15 cellular contexts compared by ENCODE assay signal in genomic region chr9:20740304-20740703, GRCh38. TPM values are rescaled to one million over a fixed set of nuclear protein-coding genes. Genes with fewer than 3 reads are reported as not detected.
A peak's percentile ranks its signal among the peaks of the same experiment; 100 is the strongest.
DNase-seq lines count a peak whose midpoint lies in the region; ATAC-seq and TF ChIP-seq lines count a peak whose summit lies in the region.
"Had no signal": no experiment of that assay in that cellular context is flagged by ENCODE, and none has a peak within 500 bp of the region (broad histone marks: within the 10 kb centered on the region; RNA-seq: fewer than 3 reads in every experiment).

No MANE protein-coding gene starts in this region.

- peaks cover 23% of the 10 kb centered on the region for H3K36me3 Mint-ChIP-seq in activated CD8-positive, alpha-beta T cell treated with anti-CD3 and anti-CD28 coated beads, Interleukin-2, amount 10 ng/mL, durations not matched to agents 7 days and 5 days (ENCODE audit: low read depth)
- peaks cover 22% of the 10 kb centered on the region for H3K36me3 Mint-ChIP-seq in activated CD8-positive, alpha-beta T cell treated with anti-CD3 and anti-CD28 coated beads for 36 hours (ENCODE audit: low read depth)
- H3K36me3 Mint-ChIP-seq in natural killer cell = no peaks in the 10 kb centered on the region
- H3K36me3 Mint-ChIP-seq in natural killer cell treated with Interleukin-12 subunit alpha and Interleukin-12 subunit beta and Interleukin-15 and Interleukin-18, amount 100 ng/mL, for 72 hours = no peaks in the 10 kb centered on the region
- peaks cover 5% of the 10 kb centered on the region for H3K36me3 Mint-ChIP-seq in effector memory CD8-positive, alpha-beta T cell (ENCODE audit: insufficient read depth)

- POLR2A ChIA-PET in activated CD8-positive, alpha-beta T cell treated with anti-CD3 and anti-CD28 coated beads, Interleukin-2, amount 10 ng/mL, durations not matched to agents 7 days and 5 days (lab: Charles Lee) = no interaction called here
- POLR2A ChIA-PET in activated CD8-positive, alpha-beta T cell treated with anti-CD3 and anti-CD28 coated beads for 36 hours (lab: Charles Lee) = no interaction called here

- H3K27ac ChIP-seq in vagina = no peak overlapping the region
- H3K27ac ChIP-seq: 22Rv1 had no signal

- H3K27me3 ChIP-seq in vagina = no peaks in the 10 kb centered on the region

- peak; percentile 30 for ATAC-seq in activated CD8-positive, alpha-beta T cell treated with anti-CD3 and anti-CD28 coated beads, Interleukin-2, amount 10 ng/mL, durations not matched to agents 7 days and 5 days
- ATAC-seq in activated CD8-positive, alpha-beta T cell treated with anti-CD3 and anti-CD28 coated beads for 36 hours = no peak
- peak in 2 of 3 donors; percentile 49 to 75 for ATAC-seq in natural killer cell
- ATAC-seq in natural killer cell treated with Interleukin-12 subunit alpha and Interleukin-12 subunit beta and Interleukin-15 and Interleukin-18, amount 100 ng/mL, for 72 hours = no peak
- peak; percentile 60 for ATAC-seq in effector memory CD8-positive, alpha-beta T cell (replicated peaks)
- ATAC-seq: GM12878 had no signal

- peaks cover 13% of the 10 kb centered on the region for H3K4me1 Mint-ChIP-seq in activated CD8-positive, alpha-beta T cell treated with anti-CD3 and anti-CD28 coated beads, Interleukin-2, amount 10 ng/mL, durations not matched to agents 7 days and 5 days (ENCODE audit: low read depth)
- peaks cover 20% of the 10 kb centered on the region for H3K4me1 Mint-ChIP-seq in activated CD8-positive, alpha-beta T cell treated with anti-CD3 and anti-CD28 coated beads for 36 hours (ENCODE audit: low read depth)
- peaks cover 9 to 15% of the 10 kb centered on the region in 2 donors for H3K4me1 Mint-ChIP-seq in natural killer cell
- H3K4me1 Mint-ChIP-seq in natural killer cell treated with Interleukin-12 subunit alpha and Interleukin-12 subunit beta and Interleukin-15 and Interleukin-18, amount 100 ng/mL, for 72 hours (ENCODE audit: low read depth in 2 of 2) = peaks cover 11 to 12% of the 10 kb centered on the region in 2 donors
- H3K4me1 Mint-ChIP-seq in effector memory CD8-positive, alpha-beta T cell (ENCODE audit: low read depth in 2 of 2) = peaks cover 10 to 15% of the 10 kb centered on the region in 2 donors

- H3K4me3 Mint-ChIP-seq in activated CD8-positive, alpha-beta T cell treated with anti-CD3 and anti-CD28 coated beads, Interleukin-2, amount 10 ng/mL, durations not matched to agents 7 days and 5 days = no peak overlapping the region
- H3K4me3 Mint-ChIP-seq in activated CD8-positive, alpha-beta T cell treated with anti-CD3 and anti-CD28 coated beads for 36 hours = no peak overlapping the region
- H3K4me3 Mint-ChIP-seq in natural killer cell = no peak overlapping the region
- H3K4me3 Mint-ChIP-seq in natural killer cell treated with Interleukin-12 subunit alpha and Interleukin-12 subunit beta and Interleukin-15 and Interleukin-18, amount 100 ng/mL, for 72 hours = no peak overlapping the region
- no peak overlapping the region for H3K4me3 Mint-ChIP-seq in effector memory CD8-positive, alpha-beta T cell
- H3K4me3 Mint-ChIP-seq: CD14-positive monocyte, HFFc6 had no signal

- CTCF ChIA-PET in activated CD8-positive, alpha-beta T cell treated with anti-CD3 and anti-CD28 coated beads, Interleukin-2, amount 10 ng/mL, durations not matched to agents 7 days and 5 days (lab: Charles Lee) = interaction anchor here (0.6 kb wide), 1 partner anchor 194 kb away, joined by 3 read pairs; no protein-coding TSS in a partner anchor
- CTCF ChIA-PET in activated CD8-positive, alpha-beta T cell treated with anti-CD3 and anti-CD28 coated beads for 36 hours (lab: Charles Lee) = no interaction called here

- intact Hi-C loops in activated CD8-positive, alpha-beta T cell treated with anti-CD3 and anti-CD28 coated beads for 36 hours (cut with micrococcal nuclease) = no loop called here
- intact Hi-C loops in natural killer cell (cut with micrococcal nuclease) = no loop called here
- intact Hi-C loops in vagina (cut with DNase I) = no loop called here

- TF ChIP-seq POLR2A in vagina (IDR thresholded peaks at IDR 0.05) = no peak

- H3K9me3 ChIP-seq in vagina = no peaks in the 10 kb centered on the region

- DNase-seq in activated CD8-positive, alpha-beta T cell treated with anti-CD3 and anti-CD28 coated beads, Interleukin-2, amount 10 ng/mL, durations not matched to agents 7 days and 5 days = no peak
- no peak for DNase-seq in activated CD8-positive, alpha-beta T cell treated with anti-CD3 and anti-CD28 coated beads for 36 hours
- no peak for DNase-seq in natural killer cell
- DNase-seq in natural killer cell treated with Interleukin-12 subunit alpha and Interleukin-12 subunit beta and Interleukin-15 and Interleukin-18, amount 100 ng/mL, for 72 hours (ENCODE audit: low spot score) = no peak
- no peak for DNase-seq in effector memory CD8-positive, alpha-beta T cell
- DNase-seq in NCI-H2081 treated with DMSO at 0.1 percent for 48 hours (lab: John Stamatoyannopoulos, UW) = no peak
- no peak for DNase-seq in vagina (ENCODE audit: extremely low spot score in 2 of 2)
- DNase-seq in NCI-H82 (lab: John Stamatoyannopoulos, UW) = no peak
- DNase-seq: Calu3, DMS79, HCEC 1CT, HFFc6 had no signal

- no peak overlapping the region for H3K4me3 ChIP-seq in vagina
- H3K4me3 ChIP-seq: GM12878 had no signal

- no peak for TF ChIP-seq CTCF in activated CD8-positive, alpha-beta T cell treated with anti-CD3 and anti-CD28 coated beads for 36 hours (IDR thresholded peaks at IDR 0.05)
- no peak for TF ChIP-seq CTCF in natural killer cell (IDR thresholded peaks at IDR 0.05)
- no peak for TF ChIP-seq CTCF in vagina (IDR thresholded peaks at IDR 0.05)

- no peaks in the 10 kb centered on the region for H3K9me3 Mint-ChIP-seq in activated CD8-positive, alpha-beta T cell treated with anti-CD3 and anti-CD28 coated beads, Interleukin-2, amount 10 ng/mL, durations not matched to agents 7 days and 5 days (ENCODE audit: insufficient read depth)
- H3K9me3 Mint-ChIP-seq in activated CD8-positive, alpha-beta T cell treated with anti-CD3 and anti-CD28 coated beads for 36 hours = no peaks in the 10 kb centered on the region
- no peaks in the 10 kb centered on the region for H3K9me3 Mint-ChIP-seq in natural killer cell
- H3K9me3 Mint-ChIP-seq in natural killer cell treated with Interleukin-12 subunit alpha and Interleukin-12 subunit beta and Interleukin-15 and Interleukin-18, amount 100 ng/mL, for 72 hours = no peaks in the 10 kb centered on the region
- no peaks in the 10 kb centered on the region for H3K9me3 Mint-ChIP-seq in effector memory CD8-positive, alpha-beta T cell
- H3K9me3 Mint-ChIP-seq: CD14-positive monocyte, HFFc6 had no signal

- H3K27ac Mint-ChIP-seq in activated CD8-positive, alpha-beta T cell treated with anti-CD3 and anti-CD28 coated beads, Interleukin-2, amount 10 ng/mL, durations not matched to agents 7 days and 5 days = peak overlapping the region; percentile 67
- H3K27ac Mint-ChIP-seq in activated CD8-positive, alpha-beta T cell treated with anti-CD3 and anti-CD28 coated beads for 36 hours = no peak overlapping the region
- peak overlapping the region; percentile 3 to 33 for H3K27ac Mint-ChIP-seq in natural killer cell
- H3K27ac Mint-ChIP-seq in natural killer cell treated with Interleukin-12 subunit alpha and Interleukin-12 subunit beta and Interleukin-15 and Interleukin-18, amount 100 ng/mL, for 72 hours = peak overlapping the region in 1 of 2 donors; percentile 61
- H3K27ac Mint-ChIP-seq in effector memory CD8-positive, alpha-beta T cell = peak overlapping the region in 1 of 2 donors; percentile 45
- H3K27ac Mint-ChIP-seq: HFFc6 had no signal

- peaks cover 0 to 3% of the 10 kb centered on the region in 2 donors for H3K36me3 ChIP-seq in vagina

- peaks cover 4% of the 10 kb centered on the region for H3K4me1 ChIP-seq in vagina

- H3K27me3 Mint-ChIP-seq in activated CD8-positive, alpha-beta T cell treated with anti-CD3 and anti-CD28 coated beads, Interleukin-2, amount 10 ng/mL, durations not matched to agents 7 days and 5 days (ENCODE audit: low read depth) = no peaks in the 10 kb centered on the region
- no peaks in the 10 kb centered on the region for H3K27me3 Mint-ChIP-seq in activated CD8-positive, alpha-beta T cell treated with anti-CD3 and anti-CD28 coated beads for 36 hours
- H3K27me3 Mint-ChIP-seq in natural killer cell (ENCODE audit: low read depth in 2 of 2) = no peaks in the 10 kb centered on the region
- H3K27me3 Mint-ChIP-seq in natural killer cell treated with Interleukin-12 subunit alpha and Interleukin-12 subunit beta and Interleukin-15 and Interleukin-18, amount 100 ng/mL, for 72 hours = no peaks in the 10 kb centered on the region
- H3K27me3 Mint-ChIP-seq in effector memory CD8-positive, alpha-beta T cell = no peaks in the 10 kb centered on the region

RNA-seq across cellular contexts. Expression of gene FOCAD, which starts 56.2 kb away (rescaled TPM):
- 10 to 100 TPM; 31.5 to 32.8 TPM for total RNA-seq in activated CD8-positive, alpha-beta T cell treated with anti-CD3 and anti-CD28 coated beads, Interleukin-2, amount 10 ng/mL, durations not matched to agents 7 days and 5 days
- 10 to 100 TPM; 37.3 to 42.8 TPM for total RNA-seq in activated CD8-positive, alpha-beta T cell treated with anti-CD3 and anti-CD28 coated beads for 36 hours
- total RNA-seq in natural killer cell (10 to 100 TPM; 15.1 to 27.6 (median 18.8) TPM), vagina (39.8 TPM)
- total RNA-seq in natural killer cell treated with Interleukin-12 subunit alpha and Interleukin-12 subunit beta and Interleukin-15 and Interleukin-18, amount 100 ng/mL, for 72 hours = 10 to 100 TPM; 26.6 to 40.7 TPM

Comparison
In these comparisons a context has a peak if more than half of its experiments do, and no peak if none do; other contexts are left out.
1. ATAC-seq: peak in activated CD8-positive, alpha-beta T cell treated with anti-CD3 and anti-CD28 coated beads, Interleukin-2, amount 10 ng/mL, durations not matched to agents 7 days and 5 days (single experiment), natural killer cell (2 of 3) and effector memory CD8-positive, alpha-beta T cell (single experiment); none in activated CD8-positive, alpha-beta T cell treated with anti-CD3 and anti-CD28 coated beads for 36 hours (single experiment) and natural killer cell treated with Interleukin-12 subunit alpha and Interleukin-12 subunit beta and Interleukin-15 and Interleukin-18, amount 100 ng/mL, for 72 hours (0 of 2).